In the genomic region with DNA sequence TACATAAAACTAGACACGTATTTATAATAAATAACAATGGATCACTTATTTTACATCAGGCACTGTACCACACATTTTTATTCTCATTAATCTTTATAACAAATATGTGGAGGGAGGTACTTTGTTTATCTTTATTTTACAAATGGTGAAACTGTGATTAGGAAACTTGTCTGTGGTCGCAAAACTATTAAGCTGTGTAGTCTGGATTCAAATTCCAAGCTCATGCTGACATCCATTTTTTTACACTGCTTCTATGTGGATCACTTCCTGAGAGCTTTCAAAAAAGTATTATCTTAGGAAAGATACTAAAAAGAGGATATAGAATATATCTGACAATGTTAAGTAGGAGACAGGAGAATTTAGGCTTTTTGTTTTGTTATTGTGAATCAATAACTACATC, we compare ENCODE assay signal across 18 cellular contexts.
DNase-seq lines count a peak whose midpoint lies in the region; ATAC-seq and TF ChIP-seq lines count a peak whose summit lies in the region.
"Had no signal": no experiment of that assay in that cellular context is flagged by ENCODE, and none has a peak within 500 bp of the region (broad histone marks: within the 10 kb centered on the region; RNA-seq: fewer than 3 reads in every experiment).

No MANE protein-coding gene starts in this region.

- WGBS in IMR-90 (ENCODE audit: extremely low coverage in 2 of 2, insufficient read length in 1 of 2), 2 experiments, result no CpG with 5 or more reads among the region's 2 CpGs

- no peaks in the 10 kb centered on the region for H3K27me3 Mint-ChIP-seq in stimulated activated memory B cell treated with anti-CD40 and anti-IgM and Interleukin-4, amounts not matched to agents 10 μg/mL and 1 μg/mL and 100 μg/mL, for 72 hours

- H3K4me2 ChIP-seq in IMR-90 (ENCODE audit: low read depth, low read length) (no peak overlapping the region), fibroblast of lung (ENCODE audit: extremely low read depth, insufficient read depth, low read length) (no peak overlapping the region)

- no peak overlapping the region for H3K4me3 ChIP-seq in IMR-90 (ENCODE audit: insufficient read depth, low read depth, low read length)
- H3K4me3 ChIP-seq in fibroblast of lung (replicated peaks in 1 of 4; ENCODE audit: control extremely low read depth in 1 of 4, insufficient read depth in 1 of 4, low read depth in 3 of 4, low read length in 4 of 4), result no peak overlapping the region

- no peak overlapping the region for H2BK15ac ChIP-seq in IMR-90 (ENCODE audit: low read depth, low read length)

- no peak overlapping the region for H2AK9ac ChIP-seq in IMR-90 (replicated peaks; ENCODE audit: low read depth, low read length, poor library complexity)

- H2BK20ac ChIP-seq in IMR-90 (ENCODE audit: low read depth, low read length), result no peak overlapping the region

- H3K9me1 ChIP-seq in IMR-90 (ENCODE audit: insufficient read depth, low read length), result no peaks in the 10 kb centered on the region

- H2AK5ac ChIP-seq in IMR-90 (ENCODE audit: low read depth, low read length), result no peak overlapping the region

- H3K4me3 Mint-ChIP-seq in stimulated activated memory B cell treated with anti-CD40 and anti-IgM and Interleukin-4, amounts not matched to agents 10 μg/mL and 1 μg/mL and 100 μg/mL, for 72 hours, result no peak overlapping the region
- H3K4me3 Mint-ChIP-seq: H9 had no signal

- H3K27ac Mint-ChIP-seq in stimulated activated memory B cell treated with anti-CD40 and anti-IgM and Interleukin-4, amounts not matched to agents 10 μg/mL and 1 μg/mL and 100 μg/mL, for 72 hours, result no peak overlapping the region
- H3K27ac Mint-ChIP-seq: H9 had no signal

- in situ Hi-C loops in IMR-90 (cut with MboI; ENCODE audit: low sequenced_read_pairs), result no loop called here

- H3K9me3 ChIP-seq in IMR-90 (ENCODE audit: control insufficient read depth, insufficient read depth, low read length) (peaks cover 2% of the 10 kb centered on the region; the same call in 1 of the 2 replicates), fibroblast of lung (ENCODE audit: control insufficient read depth, insufficient read depth, low read depth, low read length) (no peaks in the 10 kb centered on the region)

- no peak overlapping the region for H3K4ac ChIP-seq in IMR-90 (ENCODE audit: low read depth, low read length)

- no peaks in the 10 kb centered on the region for H3K4me1 Mint-ChIP-seq in stimulated activated memory B cell treated with anti-CD40 and anti-IgM and Interleukin-4, amounts not matched to agents 10 μg/mL and 1 μg/mL and 100 μg/mL, for 72 hours

- intact Hi-C loops in IMR-90 (cut with micrococcal nuclease), result no loop called here

- BruUV-seq in IMR-90 (replicated peaks; lab: Mats Ljungman, UMichigan), result no TSS peak

- H3K27me3 ChIP-seq in IMR-90 (ENCODE audit: control insufficient read depth, insufficient read depth, low read length) (no peaks in the 10 kb centered on the region), fibroblast of lung (ENCODE audit: control insufficient read depth, insufficient read depth, low read length) (no peaks in the 10 kb centered on the region)

- no peak overlapping the region for H2BK5ac ChIP-seq in IMR-90 (ENCODE audit: low read depth, low read length, poor library complexity, severe bottlenecking)

- H3K9ac ChIP-seq in IMR-90 (ENCODE audit: low read depth, low read length) (no peak overlapping the region), fibroblast of lung (ENCODE audit: insufficient read depth, low read length) (no peak overlapping the region)

- no peak overlapping the region for H4K91ac ChIP-seq in IMR-90 (ENCODE audit: insufficient read depth, low read depth, low read length)

- H2AFZ ChIP-seq in IMR-90 (replicated peaks; ENCODE audit: low read length, poor library complexity) (no peak overlapping the region), fibroblast of lung (ENCODE audit: low read length) (no peak overlapping the region)

- H3K79me2 ChIP-seq in fibroblast of lung (ENCODE audit: control insufficient read depth, insufficient read depth, low read length), result no peaks in the 10 kb centered on the region

- no peaks in the 10 kb centered on the region for H3K36me3 ChIP-seq in IMR-90 (ENCODE audit: control insufficient read depth, insufficient read depth, low read length)
- no peaks in the 10 kb centered on the region for H3K36me3 ChIP-seq in fibroblast of lung (ENCODE audit: control insufficient read depth, insufficient read depth, low read length)

- H3K27ac ChIP-seq in IMR-90 (ENCODE audit: insufficient read depth, low read length) (no peak overlapping the region), fibroblast of lung (ENCODE audit: insufficient read depth, low read length) (no peak overlapping the region)

- H2BK120ac ChIP-seq in IMR-90 (ENCODE audit: low read depth, low read length), result no peak overlapping the region

- H3K56ac ChIP-seq in IMR-90 (ENCODE audit: extremely low read depth, insufficient read depth, low read length), result no peak overlapping the region

- dilution Hi-C loops in IMR-90 (cut with HindIII; ENCODE audit: low sequenced_read_pairs, unreplicated experiment), result no loop called here

- H3K14ac ChIP-seq in IMR-90 (replicated peaks; ENCODE audit: low read depth, low read length), result no peak overlapping the region

- TF ChIP-seq POLR2A in IMR-90 (IDR thresholded peaks at IDR 0.05; ENCODE audit: low read depth, low read length), result no peak

- no peaks in the 10 kb centered on the region for H3K36me3 Mint-ChIP-seq in stimulated activated memory B cell treated with anti-CD40 and anti-IgM and Interleukin-4, amounts not matched to agents 10 μg/mL and 1 μg/mL and 100 μg/mL, for 72 hours

- CTCF ChIA-PET in IMR-90 (lab: Yijun Ruan, JAX), result interaction anchor here (0.6 kb wide), 1 partner anchor 19 kb away, joined by 3 read pairs; no protein-coding TSS in a partner anchor

- no peak for TF ChIP-seq RAD21 in IMR-90 (IDR thresholded peaks at IDR 0.05; ENCODE audit: low read length)

- no peak overlapping the region for H4K5ac ChIP-seq in IMR-90 (ENCODE audit: low read depth, low read length)

- POLR2A ChIA-PET in IMR-90 (lab: Charles Lee; ENCODE audit: unreplicated experiment), result no interaction called here

- H3K79me1 ChIP-seq in IMR-90 (ENCODE audit: low read depth in 1 of 2, low read length in 2 of 2), result no peaks in the 10 kb centered on the region

- no peaks in the 10 kb centered on the region for H4K20me1 ChIP-seq in IMR-90 (ENCODE audit: insufficient read depth, low read length)
- H4K20me1 ChIP-seq in fibroblast of lung (ENCODE audit: control insufficient read depth, extremely low read depth, insufficient read depth, low read length), result no peaks in the 10 kb centered on the region

- no peak overlapping the region for H3K23ac ChIP-seq in IMR-90 (ENCODE audit: low read depth, low read length)

- H3K4me1 ChIP-seq in IMR-90 (ENCODE audit: control insufficient read depth, insufficient read depth, low read length) (no peaks in the 10 kb centered on the region), fibroblast of lung (ENCODE audit: control insufficient read depth, extremely low read depth, insufficient read depth, low read length) (no peaks in the 10 kb centered on the region)

- DNase-seq in AG09319 (ENCODE audit: extremely low read depth, low read depth) (peak; percentile 19), IMR-90 (peak; percentile 31), fibroblast of lung (ENCODE audit: low read depth in 2 of 2) (peak; percentile 0 to 44), kidney glomerular epithelial cell (lab: John Stamatoyannopoulos, UW) (peak; percentile 15), NCI-H82 (lab: John Stamatoyannopoulos, UW) (no peak), CD1c-positive myeloid dendritic cell (ENCODE audit: extremely low spot score) (no peak)
- DNase-seq in activated effector memory CD4-positive, alpha-beta T cell treated with Interleukin-2 at 50 U/mL for 16 hours, result no peak
- DNase-seq: C1 segment of cervical spinal cord, H9, MM.1S, NCI-H1092, NCI-H1436 treated with DMSO at 0.1 percent for 48 hours, NCI-H2029 treated with DMSO at 0.1 percent for 48 hours, NCI-H2171, NCI-H446, NCI-H526 treated with DMSO at 0.1 percent for 48 hours, Right ventricle myocardium superior had no signal

- no peak overlapping the region for H3K18ac ChIP-seq in IMR-90 (ENCODE audit: low read depth, low read length)

- TF ChIP-seq CTCF in AG09319 (IDR thresholded peaks at IDR 0.05; ENCODE audit: low read depth, low read length), result no peak
- no peak for TF ChIP-seq CTCF in IMR-90 (conservative IDR thresholded peaks at IDR 0.05; ENCODE audit: low read depth, low read length)
- no peak for TF ChIP-seq CTCF in fibroblast of lung (conservative IDR thresholded peaks at IDR 0.05 in 1 of 2, IDR thresholded peaks at IDR 0.05 in 1 of 2; ENCODE audit: low read depth in 1 of 2, low read length in 2 of 2)

- peak; percentile 37; the same call in 1 of the 2 replicates for ATAC-seq in IMR-90 (ENCODE audit: low read depth)
- ATAC-seq in stimulated activated memory B cell treated with anti-CD40 and anti-IgM and Interleukin-4, amounts not matched to agents 10 μg/mL and 1 μg/mL and 100 μg/mL, for 72 hours, result no peak

- H4K8ac ChIP-seq in IMR-90 (ENCODE audit: low read depth in 2 of 2, low read length in 2 of 2), result no peak overlapping the region

- no peaks in the 10 kb centered on the region for H3K9me3 Mint-ChIP-seq in stimulated activated memory B cell treated with anti-CD40 and anti-IgM and Interleukin-4, amounts not matched to agents 10 μg/mL and 1 μg/mL and 100 μg/mL, for 72 hours
- H3K9me3 Mint-ChIP-seq: H9 had no signal

TF ChIP-seq in IMR-90, 13 proteins besides CTCF, POLR2A, EP300 and RAD21 (continues in another document):
- TF ChIP-seq MXI1 (IDR thresholded peaks at IDR 0.05; ENCODE audit: borderline replicate concordance, low read depth, low read length), result no peak
- no peak for TF ChIP-seq SMC3 (IDR thresholded peaks at IDR 0.05; ENCODE audit: low read depth, low read length)
- no peak for TF ChIP-seq RCOR1 (IDR thresholded peaks at IDR 0.05; ENCODE audit: insufficient replicate concordance, low read length)
- TF ChIP-seq, protein P1, sequence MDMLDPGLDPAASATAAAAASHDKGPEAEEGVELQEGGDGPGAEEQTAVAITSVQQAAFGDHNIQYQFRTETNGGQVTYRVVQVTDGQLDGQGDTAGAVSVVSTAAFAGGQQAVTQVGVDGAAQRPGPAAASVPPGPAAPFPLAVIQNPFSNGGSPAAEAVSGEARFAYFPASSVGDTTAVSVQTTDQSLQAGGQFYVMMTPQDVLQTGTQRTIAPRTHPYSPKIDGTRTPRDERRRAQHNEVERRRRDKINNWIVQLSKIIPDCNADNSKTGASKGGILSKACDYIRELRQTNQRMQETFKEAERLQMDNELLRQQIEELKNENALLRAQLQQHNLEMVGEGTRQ (IDR thresholded peaks at IDR 0.05; ENCODE audit: low read depth, low read length), result no peak
- TF ChIP-seq, protein P2, sequence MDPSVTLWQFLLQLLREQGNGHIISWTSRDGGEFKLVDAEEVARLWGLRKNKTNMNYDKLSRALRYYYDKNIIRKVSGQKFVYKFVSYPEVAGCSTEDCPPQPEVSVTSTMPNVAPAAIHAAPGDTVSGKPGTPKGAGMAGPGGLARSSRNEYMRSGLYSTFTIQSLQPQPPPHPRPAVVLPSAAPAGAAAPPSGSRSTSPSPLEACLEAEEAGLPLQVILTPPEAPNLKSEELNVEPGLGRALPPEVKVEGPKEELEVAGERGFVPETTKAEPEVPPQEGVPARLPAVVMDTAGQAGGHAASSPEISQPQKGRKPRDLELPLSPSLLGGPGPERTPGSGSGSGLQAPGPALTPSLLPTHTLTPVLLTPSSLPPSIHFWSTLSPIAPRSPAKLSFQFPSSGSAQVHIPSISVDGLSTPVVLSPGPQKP (IDR thresholded peaks at IDR 0.05; ENCODE audit: borderline replicate concordance, low read depth, low read length), result no peak

Comparison
In these comparisons a context has a peak if more than half of its experiments do, and no peak if none do; other contexts are left out.
1. DNase-seq: peak in AG09319 (single experiment), IMR-90 (single experiment), fibroblast of lung (2 of 2) and kidney glomerular epithelial cell (single experiment); none in NCI-H82 (single experiment), CD1c-positive myeloid dendritic cell (single experiment) and activated effector memory CD4-positive, alpha-beta T cell treated with Interleukin-2 at 50 U/mL for 16 hours (single experiment).